ENCODE assay signal across 18 cellular contexts in the genomic region with DNA sequence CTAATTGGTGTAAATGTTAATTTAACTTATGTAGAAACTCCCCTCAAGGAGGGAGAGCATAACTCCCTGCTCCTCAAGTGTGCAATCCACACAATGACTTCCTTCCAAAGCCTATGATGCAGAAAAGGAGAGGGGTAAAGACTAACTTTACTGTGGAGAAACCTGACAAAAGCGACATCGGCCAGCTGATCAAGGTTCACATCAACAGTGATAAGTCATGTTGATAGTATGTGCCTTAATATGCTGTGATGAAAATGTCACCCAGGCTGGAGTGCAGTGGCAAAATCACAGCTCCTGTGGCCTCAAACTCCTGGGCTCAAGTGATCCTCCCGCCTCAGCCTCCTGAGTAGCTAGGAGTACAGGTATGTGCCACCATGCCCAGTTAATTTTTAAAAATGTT.
DNase-seq lines count a peak whose midpoint lies in the region; FAIRE-seq and TF ChIP-seq lines count a peak whose summit lies in the region.
"Had no signal": no experiment of that assay in that cellular context is flagged by ENCODE, and none has a peak within 500 bp of the region (broad histone marks: within the 10 kb centered on the region; RNA-seq: fewer than 3 reads in every experiment).

No MANE protein-coding gene starts in this region.

- 0 out of 2 replicates have a peak overlapping the region, but pooled peaks have one; percentile 52 for H3K18ac ChIP-seq in H1 (ENCODE audit: extremely low read depth, low read length)

- no peak overlapping the region for H2BK20ac ChIP-seq in H1 (ENCODE audit: low read length)

- H3K36me3 ChIP-seq in H1 (ENCODE audit: control insufficient read depth in 2 of 4, insufficient read depth in 4 of 4, low read length in 3 of 4) = no peaks in the 10 kb centered on the region
- no peaks in the 10 kb centered on the region for H3K36me3 ChIP-seq in mucosa of rectum (ENCODE audit: control insufficient read depth in 2 of 2, insufficient read depth in 2 of 2, low read length in 2 of 2)
- H3K36me3 ChIP-seq in transverse colon = no peaks in the 10 kb centered on the region

- no peak overlapping the region for H3K9ac ChIP-seq in H1 (replicated peaks in 1 of 4; ENCODE audit: extremely low read depth in 1 of 4, low read depth in 3 of 4, low read length in 3 of 4)
- no peak overlapping the region for H3K9ac ChIP-seq in mucosa of rectum (ENCODE audit: low read depth in 1 of 2, low read length in 2 of 2)

- CTCF ChIA-PET in H1 (lab: Charles Lee; ENCODE audit: partially characterized antibody) = interaction anchor here (0.6 to 1.2 kb wide), 3 partner anchors 13 to 21 kb away, joined by 3 read pairs; no protein-coding TSS in a partner anchor

- TF ChIP-seq CTCF in H1 (IDR thresholded peaks at IDR 0.05; ENCODE audit: control extremely low read depth in 1 of 3, insufficient read depth in 1 of 3, low read depth in 1 of 3, low read length in 3 of 3) (no peak), transverse colon (IDR thresholded peaks at IDR 0.05) (no peak), GM20000 (IDR thresholded peaks at IDR 0.05; ENCODE audit: extremely low read depth, missing control alignments) (no peak)

- H3K79me2 ChIP-seq in H1 (ENCODE audit: control insufficient read depth in 1 of 2, insufficient read depth in 2 of 2, low read length in 2 of 2) = no peaks in the 10 kb centered on the region

- no peak overlapping the region for H4K91ac ChIP-seq in H1 (replicated peaks; ENCODE audit: insufficient read length, low read length)

- H4K20me1 ChIP-seq in H1 (replicated peaks in 1 of 2; ENCODE audit: control insufficient read depth in 1 of 2, insufficient read depth in 2 of 2, low read length in 2 of 2) = no peaks in the 10 kb centered on the region

- no peak overlapping the region for H2BK120ac ChIP-seq in H1 (replicated peaks; ENCODE audit: low read depth, low read length)

- H4K5ac ChIP-seq in H1 (ENCODE audit: insufficient read length, low read depth, low read length) = no peak overlapping the region

- H3K56ac ChIP-seq in H1 (replicated peaks; ENCODE audit: insufficient read length, low read depth, low read length) = no peak overlapping the region

- FAIRE-seq in H1 (lab: Jason Lieb, UNC) = no peak
- FAIRE-seq: GM12891, GM18507 had no signal

- H3K27ac ChIP-seq in H1 (ENCODE audit: low read depth, low read length) (no peak overlapping the region), mucosa of rectum (ENCODE audit: low read depth in 2 of 2, low read length in 2 of 2) (peak overlapping the region; percentile 81 to 87), transverse colon (peak overlapping the region; percentile 79 to 84 (median 82))

- no peak overlapping the region for H4K8ac ChIP-seq in H1 (ENCODE audit: extremely low read depth, insufficient read depth, low read length)

- no peaks in the 10 kb centered on the region for H3K23me2 ChIP-seq in H1 (ENCODE audit: low read depth, low read length)

- H3K4ac ChIP-seq in H1 (replicated peaks; ENCODE audit: insufficient read length, low read depth, low read length) = no peak overlapping the region

- POLR2A ChIA-PET in H1 (lab: Charles Lee; ENCODE audit: partially characterized antibody) = no interaction called here

- no peak overlapping the region for H3K14ac ChIP-seq in H1 (ENCODE audit: insufficient read length)

- TF ChIP-seq EP300 in H1 (IDR thresholded peaks at IDR 0.05; ENCODE audit: borderline replicate concordance in 1 of 2, low read depth in 2 of 2, low read length in 2 of 2) (no peak), transverse colon (IDR thresholded peaks at IDR 0.05; ENCODE audit: low read depth) (no peak)

- no peak overlapping the region for H3K23ac ChIP-seq in H1 (ENCODE audit: insufficient read length)

- H3K27me3 ChIP-seq in H1 (replicated peaks in 1 of 4; ENCODE audit: control insufficient read depth in 3 of 4, extremely low read depth in 1 of 4, insufficient read depth in 3 of 4, low read length in 3 of 4) (no peaks in the 10 kb centered on the region), mucosa of rectum (ENCODE audit: control insufficient read depth in 2 of 2, insufficient read depth in 2 of 2, low read length in 2 of 2) (no peaks in the 10 kb centered on the region), transverse colon (no peaks in the 10 kb centered on the region)

- TF ChIP-seq POLR2A in H1 (IDR thresholded peaks at IDR 0.05; ENCODE audit: control extremely low read depth in 1 of 2, low read depth in 2 of 2, low read length in 2 of 2) (no peak), transverse colon (IDR thresholded peaks at IDR 0.05) (no peak)

- 0 out of 2 replicates have a peak overlapping the region, but pooled peaks have one; percentile 26 for H2AK5ac ChIP-seq in H1 (ENCODE audit: low read depth, low read length)

- no peak overlapping the region for H2BK5ac ChIP-seq in H1 (ENCODE audit: low read depth, low read length)

- H3K4me2 ChIP-seq in H1 (ENCODE audit: insufficient read depth in 1 of 2, low read depth in 2 of 2, low read length in 2 of 2) = no peak overlapping the region

- WGBS in H1 (ENCODE audit: extremely low coverage in 1 of 2, insufficient coverage in 1 of 2, insufficient read length in 1 of 2, insufficient replicate concordance in 2 of 2, low coverage in 1 of 2, low lambda C conversion rate in 2 of 2, missing lambda C conversion rate in 1 of 2), 2 experiments = 90% methylated on average over 3 of the region's 3 CpGs; no CpG with 5 or more reads in 1 of the 2 experiments
- WGBS in transverse colon (ENCODE audit: low coverage in 1 of 2), 2 donors = 72 to 86% methylated on average over 3 of the region's 3 CpGs

- H3K79me1 ChIP-seq in H1 (ENCODE audit: low read depth, low read length) = no peaks in the 10 kb centered on the region

- no peak overlapping the region for H2BK15ac ChIP-seq in H1 (ENCODE audit: low read length)

- TF ChIP-seq RAD21 in H1 (IDR thresholded peaks at IDR 0.05 in 1 of 2, conservative IDR thresholded peaks at IDR 0.05 in 1 of 2; ENCODE audit: low read depth in 2 of 2, low read length in 2 of 2) = no peak

- H2BK12ac ChIP-seq in H1 (ENCODE audit: low read depth, low read length) = 0 out of 2 replicates have a peak overlapping the region, but pooled peaks have one; percentile 11

- intact Hi-C loops in transverse colon (cut with DNase I; ENCODE audit: low total_unique reads) = no loop called here

- H3K4me3 ChIP-seq in H1 (ENCODE audit: extremely low read depth in 1 of 4, insufficient read depth in 2 of 4, low read depth in 3 of 4, low read length in 4 of 4) (no peak overlapping the region), mucosa of rectum (ENCODE audit: low read length in 2 of 2) (no peak overlapping the region), transverse colon (no peak overlapping the region)

- DNase-seq in H1 (ENCODE audit: low read depth in 1 of 2, low spot score in 2 of 2) (no peak), transverse colon (peak; percentile 19), cerebellum (ENCODE audit: low spot score) (no peak), GM20000 (ENCODE audit: low spot score) (no peak), islet precursor cell (no peak)
- DNase-seq: C1 segment of cervical spinal cord; Calu3; CD4-positive, alpha-beta memory T cell; COR-L47; DMS53; DMS79 treated with DMSO at 0.1 percent for 48 hours; GF-D8; GOT3; H7; HCEC 1CT had no signal

- in situ Hi-C loops in transverse colon (cut with MboI; ENCODE audit: low pct_ligation_motif_present in 1 of 4, low pct_unique_long_range_greater_than_20kb in 1 of 4, low sequenced_read_pairs in 3 of 4) = no loop called here

- H3K4me1 ChIP-seq in H1 (replicated peaks in 1 of 4; ENCODE audit: control insufficient read depth in 3 of 4, insufficient read depth in 4 of 4, low read length in 3 of 4) (no peaks in the 10 kb centered on the region; a peak in 1 of 7 replicates), mucosa of rectum (ENCODE audit: control insufficient read depth in 2 of 2, insufficient read depth in 2 of 2, low read length in 2 of 2) (peaks cover 18 to 27% of the 10 kb centered on the region in 2 donors), transverse colon (peaks cover 5 to 44% (median 19%) of the 10 kb centered on the region in 4 donors)

- no peak overlapping the region for H2AFZ ChIP-seq in H1 (ENCODE audit: low read length)

- H3K9me3 ChIP-seq in H1 (ENCODE audit: insufficient read depth in 2 of 2, low read depth in 1 of 2, low read length in 1 of 2) (no peaks in the 10 kb centered on the region), mucosa of rectum (ENCODE audit: control insufficient read depth in 2 of 2, low read length in 2 of 2) (no peaks in the 10 kb centered on the region), transverse colon (no peaks in the 10 kb centered on the region)

TF ChIP-seq in H1, 55 proteins besides CTCF, POLR2A, EP300 and RAD21 (continues in another document):
- TF ChIP-seq GABPA (IDR thresholded peaks at IDR 0.05; ENCODE audit: borderline replicate concordance, insufficient read depth, low read length) (no peak), MAFK (IDR thresholded peaks at IDR 0.05; ENCODE audit: low read depth, low read length) (no peak), KDM1A (IDR thresholded peaks at IDR 0.05; ENCODE audit: borderline replicate concordance, low read length) (no peak), SP1 (IDR thresholded peaks at IDR 0.05; ENCODE audit: low read depth, low read length) (no peak), SUZ12 (IDR thresholded peaks at IDR 0.05; ENCODE audit: low read length) (no peak), HDAC2 (IDR thresholded peaks at IDR 0.05; ENCODE audit: borderline replicate concordance in 1 of 2, low read depth in 2 of 2, low read length in 2 of 2) (no peak), RFX5 (IDR thresholded peaks at IDR 0.05; ENCODE audit: borderline replicate concordance, low read depth, low read length) (no peak), POLR2AphosphoS5 (IDR thresholded peaks at IDR 0.05; ENCODE audit: low read depth, low read length) (no peak)
